In genomic region chr2:1884933-1885580, GRCh38 we compare ENCODE assay signal across 17 cellular contexts.
DNase-seq lines count a peak whose midpoint lies in the region; ATAC-seq and TF ChIP-seq lines count a peak whose summit lies in the region.
"Had no signal": no experiment of that assay in that cellular context is flagged by ENCODE, and none has a peak within 500 bp of the region (broad histone marks: within the 10 kb centered on the region; RNA-seq: fewer than 3 reads in every experiment).

No MANE protein-coding gene starts in this region.

- no peaks in the 10 kb centered on the region for H3K9me2 ChIP-seq in GM23338 (ENCODE audit: insufficient read depth)

- no peaks in the 10 kb centered on the region for H3K36me3 Mint-ChIP-seq in GM23338 (ENCODE audit: low read depth)
- no peaks in the 10 kb centered on the region for H3K36me3 Mint-ChIP-seq in Calu3 (ENCODE audit: insufficient read depth, unreplicated experiment)
- H3K36me3 Mint-ChIP-seq: IgD-negative memory B cell; stimulated activated effector memory CD8-positive, alpha-beta T cell treated with anti-CD3 and anti-CD28 coated beads, Interleukin-12 subunit alpha, Interleukin-12 subunit beta, amount 100 ng/mL, for 72 hours had no signal

- no peaks in the 10 kb centered on the region for H3F3A ChIP-seq in GM23338 (replicated peaks; ENCODE audit: low read depth)

- H3K36me3 ChIP-seq in A673 (ENCODE audit: insufficient read depth, low read length, poor library complexity, severe bottlenecking) (no peaks in the 10 kb centered on the region), GM23338 (ENCODE audit: insufficient read depth) (no peaks in the 10 kb centered on the region), left lung (no peaks in the 10 kb centered on the region)
- H3K36me3 ChIP-seq: SJCRH30 had no signal

- no peaks in the 10 kb centered on the region for H3K79me2 ChIP-seq in GM23338 (replicated peaks; ENCODE audit: insufficient read depth)

- H3K4me1 Mint-ChIP-seq in GM23338 (peaks cover 3% of the 10 kb centered on the region), Calu3 (ENCODE audit: low read depth, unreplicated experiment) (no peaks in the 10 kb centered on the region)
- H3K4me1 Mint-ChIP-seq: IgD-negative memory B cell; stimulated activated effector memory CD8-positive, alpha-beta T cell treated with anti-CD3 and anti-CD28 coated beads, Interleukin-12 subunit alpha, Interleukin-12 subunit beta, amount 100 ng/mL, for 72 hours had no signal

- H3K27me3 Mint-ChIP-seq in GM23338 (ENCODE audit: insufficient read depth, low read depth, poor library complexity) (peaks cover 6% of the 10 kb centered on the region), Calu3 (ENCODE audit: unreplicated experiment) (no peaks in the 10 kb centered on the region)

- H3K4me1 ChIP-seq in A673 (ENCODE audit: insufficient read depth, low read length, poor library complexity, severe bottlenecking) (no peaks in the 10 kb centered on the region), GM23338 (ENCODE audit: insufficient read depth) (no peaks in the 10 kb centered on the region), left lung (no peaks in the 10 kb centered on the region)

- H3K9me3 ChIP-seq in A673 (ENCODE audit: low read depth, low read length, poor library complexity, severe bottlenecking) (no peaks in the 10 kb centered on the region), left lung (no peaks in the 10 kb centered on the region)
- H3K9me3 ChIP-seq: SJCRH30 had no signal

- H3K27ac Mint-ChIP-seq in GM23338 (no peak overlapping the region), Calu3 (ENCODE audit: unreplicated experiment) (no peak overlapping the region)
- H3K27ac Mint-ChIP-seq: IgD-negative memory B cell; stimulated activated effector memory CD8-positive, alpha-beta T cell treated with anti-CD3 and anti-CD28 coated beads, Interleukin-12 subunit alpha, Interleukin-12 subunit beta, amount 100 ng/mL, for 72 hours had no signal

- POLR2A ChIA-PET in A673 (lab: Charles Lee; ENCODE audit: low non-redundant PET) = no interaction called here

- H3K4me3 Mint-ChIP-seq in GM23338 = no peak overlapping the region
- H3K4me3 Mint-ChIP-seq in Calu3 (ENCODE audit: low read depth, unreplicated experiment) = no peak overlapping the region
- H3K4me3 Mint-ChIP-seq: IgD-negative memory B cell; stimulated activated effector memory CD8-positive, alpha-beta T cell treated with anti-CD3 and anti-CD28 coated beads, Interleukin-12 subunit alpha, Interleukin-12 subunit beta, amount 100 ng/mL, for 72 hours had no signal

- H3K4me3 ChIP-seq in A673 (ENCODE audit: low read depth, low read length, poor library complexity, severe bottlenecking) (no peak overlapping the region), GM23338 (no peak overlapping the region), left lung (no peak overlapping the region)
- H3K4me3 ChIP-seq: SJCRH30 had no signal

- DNase-seq in A673 (ENCODE audit: low spot score) (peak; percentile 49), GM23338 (ENCODE audit: low spot score) (no peak), brain pericyte (ENCODE audit: low read depth, low spot score) (peak; percentile 95), medulla oblongata (ENCODE audit: extremely low spot score) (peak; percentile 10), Calu3 (no peak), left lung (no peak)
- DNase-seq: activated naive CD4-positive, alpha-beta T cell treated with Interleukin-2 at 50 U/mL for 16 hours; AML-193; caudate nucleus; DND-41; stimulated activated CD4-positive, alpha-beta T cell treated with anti-CD3 and anti-CD28 coated beads, Interleukin-4, amount 100 ng/mL, for 1 hour had no signal

- peak overlapping the region; percentile 61 for H2AFZ ChIP-seq in GM23338

- H3K27ac ChIP-seq in A673 (ENCODE audit: low read depth, low read length, poor library complexity, severe bottlenecking) = no peak overlapping the region
- no peak overlapping the region for H3K27ac ChIP-seq in GM23338 (ENCODE audit: low read depth)
- no peak overlapping the region for H3K27ac ChIP-seq in left lung
- H3K27ac ChIP-seq: SJCRH30, VCaP had no signal

- no peak for TF ChIP-seq CTCF in A673 (conservative IDR thresholded peaks at IDR 0.05; ENCODE audit: low read depth, low read length)
- no peak for TF ChIP-seq CTCF in GM23338 (conservative IDR thresholded peaks at IDR 0.05; ENCODE audit: low read depth in 2 of 2)
- TF ChIP-seq CTCF in Calu3 (IDR thresholded peaks at IDR 0.05; ENCODE audit: unreplicated experiment) = no peak
- TF ChIP-seq CTCF in left lung (IDR thresholded peaks at IDR 0.05) = no peak

- CTCF ChIA-PET in A673 (lab: Charles Lee) (no interaction called here), Calu3 (lab: Charles Lee) (no interaction called here)

- ATAC-seq in GM23338 (no peak), GM19467 (IDR thresholded peaks at IDR 0.05; ENCODE audit: unreplicated experiment) (no peak), left lung (no peak), esophagus mucosa (no peak)
- ATAC-seq: stimulated activated effector memory CD8-positive, alpha-beta T cell treated with anti-CD3 and anti-CD28 coated beads, Interleukin-12 subunit alpha, Interleukin-12 subunit beta, amount 100 ng/mL, for 72 hours had no signal

- H3K4me2 ChIP-seq in GM23338 = no peak overlapping the region

- H4K20me1 ChIP-seq in GM23338 (replicated peaks; ENCODE audit: insufficient read depth) = no peaks in the 10 kb centered on the region

- intact Hi-C loops in A673 (cut with micrococcal nuclease; ENCODE audit: unreplicated experiment) (no loop called here), Calu3 (cut with micrococcal nuclease; ENCODE audit: unreplicated experiment) (no loop called here), left lung (cut with DNase I) (no loop called here)

- BruUV-seq in A673 (replicated peaks; lab: Mats Ljungman, UMichigan) = no TSS peak
- BruUV-seq in Calu3 (replicated peaks; lab: Mats Ljungman, UMichigan) = no TSS peak

- no peaks in the 10 kb centered on the region for H3K27me3 ChIP-seq in A673 (replicated peaks; ENCODE audit: insufficient read depth, low read depth, low read length, poor library complexity)
- no peaks in the 10 kb centered on the region for H3K27me3 ChIP-seq in GM23338 (ENCODE audit: insufficient read depth)
- H3K27me3 ChIP-seq in left lung = peaks cover 0 to 37% of the 10 kb centered on the region in 2 donors

- H3K9me3 Mint-ChIP-seq in GM23338 (no peaks in the 10 kb centered on the region), Calu3 (ENCODE audit: low read depth, unreplicated experiment) (peaks cover 6% of the 10 kb centered on the region)
- H3K9me3 Mint-ChIP-seq: stimulated activated effector memory CD8-positive, alpha-beta T cell treated with anti-CD3 and anti-CD28 coated beads, Interleukin-12 subunit alpha, Interleukin-12 subunit beta, amount 100 ng/mL, for 72 hours had no signal

TF ChIP-seq in GM23338, 12 proteins besides CTCF, POLR2A, EP300 and RAD21 (continues in another document):
- TF ChIP-seq EZH2 (IDR thresholded peaks at IDR 0.05; ENCODE audit: low read depth, unreplicated experiment) (no peak), STAT1 (IDR thresholded peaks at IDR 0.05; ENCODE audit: unreplicated experiment) (no peak), REST (IDR thresholded peaks at IDR 0.05; ENCODE audit: unreplicated experiment) (no peak), CREB1 (CRISPR knock-in tag; IDR thresholded peaks at IDR 0.05; ENCODE audit: low read depth) (no peak), EZH2phosphoT487 (IDR thresholded peaks at IDR 0.05; ENCODE audit: unreplicated experiment) (no peak), ZNF331 (CRISPR knock-in tag; IDR thresholded peaks at IDR 0.05; ENCODE audit: low read depth) (no peak), NANOG (IDR thresholded peaks at IDR 0.05; ENCODE audit: borderline replicate concordance) (no peak), ZNF114 (CRISPR knock-in tag; IDR thresholded peaks at IDR 0.05) (no peak), JUNB (IDR thresholded peaks at IDR 0.05; ENCODE audit: unreplicated experiment) (no peak), POLR2AphosphoS5 (IDR thresholded peaks at IDR 0.05; ENCODE audit: low read depth) (no peak)
- TF ChIP-seq, protein P1, sequence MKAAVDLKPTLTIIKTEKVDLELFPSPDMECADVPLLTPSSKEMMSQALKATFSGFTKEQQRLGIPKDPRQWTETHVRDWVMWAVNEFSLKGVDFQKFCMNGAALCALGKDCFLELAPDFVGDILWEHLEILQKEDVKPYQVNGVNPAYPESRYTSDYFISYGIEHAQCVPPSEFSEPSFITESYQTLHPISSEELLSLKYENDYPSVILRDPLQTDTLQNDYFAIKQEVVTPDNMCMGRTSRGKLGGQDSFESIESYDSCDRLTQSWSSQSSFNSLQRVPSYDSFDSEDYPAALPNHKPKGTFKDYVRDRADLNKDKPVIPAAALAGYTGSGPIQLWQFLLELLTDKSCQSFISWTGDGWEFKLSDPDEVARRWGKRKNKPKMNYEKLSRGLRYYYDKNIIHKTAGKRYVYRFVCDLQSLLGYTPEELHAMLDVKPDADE (IDR thresholded peaks at IDR 0.05) = no peak

Comparison
In these comparisons a context has a peak if more than half of its experiments do, and no peak if none do; other contexts are left out.
1. DNase-seq: peak in A673 (single experiment), brain pericyte (single experiment) and medulla oblongata (single experiment); none in GM23338 (single experiment), Calu3 (single experiment) and left lung (0 of 2).